19 cellular contexts compared by ENCODE assay signal in the genomic region with DNA sequence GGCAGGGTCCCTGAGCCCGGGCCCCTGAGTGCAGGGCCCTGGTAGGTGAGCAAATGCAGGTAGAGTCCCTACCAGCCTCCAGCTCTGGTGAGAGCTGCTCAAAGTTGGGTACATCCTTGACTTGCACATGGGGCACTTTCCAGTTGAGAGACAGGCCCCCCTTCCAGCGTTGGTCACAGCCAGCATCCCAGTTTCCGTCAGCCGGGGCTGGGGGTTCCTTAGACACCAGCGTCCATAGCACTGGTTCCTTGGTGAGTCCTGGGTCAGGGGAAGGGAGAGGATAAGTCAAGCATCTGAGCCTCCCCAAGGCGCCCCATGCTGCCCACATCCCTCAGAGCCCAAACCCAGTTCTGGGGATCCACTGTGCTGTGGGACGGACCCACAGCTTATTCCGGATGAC. TPM values are rescaled to one million over a fixed set of nuclear protein-coding genes. Genes with fewer than 3 reads are reported as not detected.
DNase-seq lines count a peak whose midpoint lies in the region; ATAC-seq and TF ChIP-seq lines count a peak whose summit lies in the region.
"Had no signal": no experiment of that assay in that cellular context is flagged by ENCODE, and none has a peak within 500 bp of the region (broad histone marks: within the 10 kb centered on the region; RNA-seq: fewer than 3 reads in every experiment).

No MANE protein-coding gene starts in this region.

- no peaks in the 10 kb centered on the region for H3K4me1 ChIP-seq in effector memory CD4-positive, alpha-beta T cell (ENCODE audit: control insufficient read depth, insufficient read depth, low read length, poor library complexity, severe bottlenecking)
- H3K4me1 ChIP-seq in Karpas-422 (ENCODE audit: low read length) = no peaks in the 10 kb centered on the region; the same call in 1 of the 2 replicates
- H3K4me1 ChIP-seq: HAP-1 had no signal

- H2AFZ ChIP-seq in Karpas-422 (ENCODE audit: low read length) = no peak overlapping the region
- H2AFZ ChIP-seq: GM23338 had no signal

- intact Hi-C loops in posterior vena cava (cut with DNase I) = loop anchor here in 1 of 2 donors (5.0 kb wide), 1 partner anchor 499 kb away; no protein-coding TSS in a partner anchor

- no peak overlapping the region for H3K9ac ChIP-seq in Karpas-422 (ENCODE audit: low read length)

- H3K36me3 Mint-ChIP-seq in activated naive CD4-positive, alpha-beta T cell treated with anti-CD3 and anti-CD28 coated beads, Interleukin-2, amount 10 ng/mL, durations not matched to agents 7 days and 5 days = no peaks in the 10 kb centered on the region
- H3K36me3 Mint-ChIP-seq in chondrocyte (ENCODE audit: low read depth) = peaks cover 1% of the 10 kb centered on the region

- no peak overlapping the region for H3K27ac ChIP-seq in effector memory CD4-positive, alpha-beta T cell (ENCODE audit: insufficient read depth, low read length, poor library complexity, severe bottlenecking)
- no peak overlapping the region for H3K27ac ChIP-seq in Karpas-422 (ENCODE audit: low read length)

- TF ChIP-seq CTCF in chondrocyte (IDR thresholded peaks at IDR 0.05) = no peak

- peaks cover 16% of the 10 kb centered on the region for H3K27me3 ChIP-seq in effector memory CD4-positive, alpha-beta T cell (replicated peaks; ENCODE audit: control insufficient read depth, insufficient read depth, low read length, poor library complexity, severe bottlenecking)
- H3K27me3 ChIP-seq in Karpas-422 (ENCODE audit: low read length) = no peaks in the 10 kb centered on the region

- H3K27me3 Mint-ChIP-seq in activated naive CD4-positive, alpha-beta T cell treated with anti-CD3 and anti-CD28 coated beads, Interleukin-2, amount 10 ng/mL, durations not matched to agents 7 days and 5 days = peaks cover 44% of the 10 kb centered on the region
- H3K27me3 Mint-ChIP-seq in chondrocyte (ENCODE audit: low read depth) = peaks cover 44% of the 10 kb centered on the region

- H3K36me3 ChIP-seq in effector memory CD4-positive, alpha-beta T cell (ENCODE audit: control insufficient read depth, insufficient read depth, low read length) = no peaks in the 10 kb centered on the region
- H3K36me3 ChIP-seq in Karpas-422 (ENCODE audit: insufficient read depth, low read length) = no peaks in the 10 kb centered on the region
- H3K36me3 ChIP-seq: HAP-1 had no signal

- no peak overlapping the region for H3K4me3 ChIP-seq in effector memory CD4-positive, alpha-beta T cell (ENCODE audit: insufficient read depth, low read depth, low read length, poor library complexity, severe bottlenecking)
- no peak overlapping the region for H3K4me3 ChIP-seq in Karpas-422 (ENCODE audit: low read length)
- H3K4me3 ChIP-seq: GM12878, GM23338, HAP-1 had no signal

- H3K9me3 ChIP-seq in effector memory CD4-positive, alpha-beta T cell (ENCODE audit: control insufficient read depth, low read length) = no peaks in the 10 kb centered on the region
- H3K9me3 ChIP-seq in Karpas-422 (ENCODE audit: low read length) = no peaks in the 10 kb centered on the region
- H3K9me3 ChIP-seq: HAP-1 had no signal

- CTCF ChIA-PET in activated naive CD4-positive, alpha-beta T cell treated with anti-CD3 and anti-CD28 coated beads, Interleukin-2, amount 10 ng/mL, durations not matched to agents 7 days and 5 days (lab: Charles Lee) = interaction anchor here (2.2 to 5.5 kb wide), 3 partner anchors 11 to 57 kb away, joined by 10 to 103 read pairs (median 26); no protein-coding TSS in a partner anchor

- H3K9me2 ChIP-seq in Karpas-422 (replicated peaks; ENCODE audit: insufficient read depth, low read length) = no peaks in the 10 kb centered on the region

- H3K4me1 Mint-ChIP-seq in activated naive CD4-positive, alpha-beta T cell treated with anti-CD3 and anti-CD28 coated beads, Interleukin-2, amount 10 ng/mL, durations not matched to agents 7 days and 5 days = no peaks in the 10 kb centered on the region
- H3K4me1 Mint-ChIP-seq in chondrocyte (ENCODE audit: low read depth) = peaks cover under 1% of the 10 kb centered on the region

- peak; percentile 4 for DNase-seq in activated naive CD4-positive, alpha-beta T cell treated with anti-CD3 and anti-CD28 coated beads, Interleukin-2, amount 50 U/mL, for 16 hours
- DNase-seq in activated naive CD4-positive, alpha-beta T cell treated with anti-CD3 and anti-CD28 coated beads, Interleukin-2, amount 10 ng/mL, durations not matched to agents 7 days and 5 days = no peak
- DNase-seq in chondrocyte (ENCODE audit: low spot score) (peak; percentile 69), posterior vena cava (ENCODE audit: low spot score) (peak; percentile 70), Karpas-422 (no peak)
- DNase-seq in effector memory CD4-positive, alpha-beta T cell = no peak
- DNase-seq: ACHN; C1 segment of cervical spinal cord; Calu3; CD4-positive, alpha-beta T cell; DMS79 had no signal

- no peak overlapping the region for H3K27ac Mint-ChIP-seq in activated naive CD4-positive, alpha-beta T cell treated with anti-CD3 and anti-CD28 coated beads, Interleukin-2, amount 10 ng/mL, durations not matched to agents 7 days and 5 days
- H3K27ac Mint-ChIP-seq in chondrocyte (ENCODE audit: unreplicated experiment) = no peak overlapping the region
- H3K27ac Mint-ChIP-seq: B cell; CD4-positive, alpha-beta T cell; GM23338 had no signal

- H3K79me2 ChIP-seq in Karpas-422 (ENCODE audit: low read length) = no peaks in the 10 kb centered on the region

- no peak overlapping the region for H3K4me2 ChIP-seq in Karpas-422 (ENCODE audit: low read depth, low read length, poor library complexity, severe bottlenecking)
- H3K4me2 ChIP-seq: GM23338 had no signal

- 0 out of 2 replicates have a peak, but pooled peaks cover 9% of the 10 kb centered on the region for H4K20me1 ChIP-seq in Karpas-422 (ENCODE audit: insufficient read depth, low read depth, low read length)

- no peak overlapping the region for H3K4me3 Mint-ChIP-seq in activated naive CD4-positive, alpha-beta T cell treated with anti-CD3 and anti-CD28 coated beads, Interleukin-2, amount 10 ng/mL, durations not matched to agents 7 days and 5 days
- no peak overlapping the region for H3K4me3 Mint-ChIP-seq in chondrocyte (ENCODE audit: unreplicated experiment)
- H3K4me3 Mint-ChIP-seq: B cell; CD4-positive, alpha-beta T cell; GM23338 had no signal

- H3K9me3 Mint-ChIP-seq in activated naive CD4-positive, alpha-beta T cell treated with anti-CD3 and anti-CD28 coated beads, Interleukin-2, amount 10 ng/mL, durations not matched to agents 7 days and 5 days = no peaks in the 10 kb centered on the region
- H3K9me3 Mint-ChIP-seq in chondrocyte (ENCODE audit: low read depth) = no peaks in the 10 kb centered on the region
- H3K9me3 Mint-ChIP-seq: CD4-positive, alpha-beta T cell; GM23338 had no signal

- ATAC-seq in HG02973 (IDR thresholded peaks at IDR 0.05; ENCODE audit: unreplicated experiment) = no peak
- ATAC-seq: GM12878, GM23338 had no signal

RNA-seq across cellular contexts. Expression of a gene that starts 5.6 kb away (rescaled TPM):
- total RNA-seq in chondrocyte = not detected in 3 replicates
- total RNA-seq in posterior vena cava = not detected
- total RNA-seq in Karpas-422 (2014; rRNA removed; shearing (Covaris generic); ENCODE audit: low replicate concordance) = not detected in 2 replicates
- total RNA-seq: A172; B cell; Calu3; CD4-positive, alpha-beta T cell; G401; GM12878; HT1080 had no signal

RNA-seq across cellular contexts. Expression of a gene that starts 23.9 kb away (rescaled TPM):
- total RNA-seq in chondrocyte (0.68 to 3.3 TPM (median 2.9 TPM) in 3 replicates), posterior vena cava (not detected)
- not detected in 2 replicates for total RNA-seq in Karpas-422 (2014; rRNA removed; shearing (Covaris generic); ENCODE audit: low replicate concordance)
- total RNA-seq: B cell; CD4-positive, alpha-beta T cell; GM12878 had no signal

RNA-seq across cellular contexts. Expression of a gene that starts 37.4 kb away (rescaled TPM):
- total RNA-seq in chondrocyte = 2.5 to 3.5 TPM (median 2.5 TPM) in 3 replicates
- under 1 TPM in 1 of 2 donors, not detected in 1; 0.51 TPM for total RNA-seq in posterior vena cava
- total RNA-seq in Karpas-422 (2014; rRNA removed; shearing (Covaris generic); ENCODE audit: low replicate concordance) = not detected in 2 replicates
- total RNA-seq: B cell; CD4-positive, alpha-beta T cell; GM12878 had no signal

Comparison
In these comparisons a context has a peak if more than half of its experiments do, and no peak if none do; other contexts are left out.
1. DNase-seq: peak in activated naive CD4-positive, alpha-beta T cell treated with anti-CD3 and anti-CD28 coated beads, Interleukin-2, amount 50 U/mL, for 16 hours (single experiment), chondrocyte (single experiment) and posterior vena cava (single experiment); none in activated naive CD4-positive, alpha-beta T cell treated with anti-CD3 and anti-CD28 coated beads, Interleukin-2, amount 10 ng/mL, durations not matched to agents 7 days and 5 days (single experiment), effector memory CD4-positive, alpha-beta T cell (0 of 3) and Karpas-422 (single experiment).